ENCODE assay signal across 27 cellular contexts in genomic region chr12:19960527-19960926, GRCh38.
"Had no signal": no experiment of that assay in that cellular context is flagged by ENCODE, and none has a peak within 500 bp of the region (broad histone marks: within the 10 kb centered on the region; RNA-seq: fewer than 3 reads in every experiment).

No MANE protein-coding gene starts in this region.

- H2AFZ ChIP-seq: parathyroid adenoma had no signal

- DNase-seq: naive B cell; naive thymus-derived CD8-positive, alpha-beta T cell; nephron progenitor cell; nucleus accumbens; ovary; posterior cingulate gyrus; psoas muscle; right cardiac atrium; right lobe of liver; sigmoid colon; small intestine; stimulated activated CD4-positive, alpha-beta T cell treated with anti-CD3 and anti-CD28 coated beads, Interleukin-15, amount 100 ng/mL, for 24 hours; stimulated activated CD4-positive, alpha-beta T cell treated with anti-CD3 and anti-CD28 coated beads, Interleukin-2, amount 100 ng/mL, for 24 hours; stimulated activated CD4-positive, alpha-beta T cell treated with anti-CD3 and anti-CD28 coated beads, Interleukin-2, amount 100 ng/mL, for 48 hours; stimulated activated CD4-positive, alpha-beta T cell treated with anti-CD3 and anti-CD28 coated beads, Interleukin-4, amount 100 ng/mL, for 24 hours; stimulated activated naive B cell treated with anti-CD40 and anti-IgM and Interleukin-4, amounts not matched to agents 10 μg/mL and 1 μg/mL and 100 μg/mL, for 72 hours; stimulated activated naive CD8-positive, alpha-beta T cell treated with anti-CD3 and anti-CD28 coated beads, Interleukin-15, amount 100 ng/mL, for 72 hours; stimulated activated naive CD8-positive, alpha-beta T cell treated with anti-CD3 and anti-CD28 coated beads, Interleukin-15, Interleukin-2, amounts not matched to agents 100 U/mL and 50 U/mL, for 24 hours; substantia nigra; testis; tibial artery; transverse colon; upper lobe of left lung had no signal

- H3K27me3 ChIP-seq: neutrophil, ovary, right lobe of liver, sigmoid colon, suprapubic skin, testis, tibial artery, transverse colon, upper lobe of left lung, vagina had no signal

- H3K4me1 ChIP-seq: parathyroid adenoma, psoas muscle, suprapubic skin, testis, transverse colon, upper lobe of left lung, vagina had no signal

- H3K36me3 ChIP-seq: neutrophil, ovary, right lobe of liver, sigmoid colon, suprapubic skin, tibial artery, transverse colon, upper lobe of left lung, vagina had no signal

- H3K9me3 ChIP-seq: neutrophil, ovary, psoas muscle, right lobe of liver, sigmoid colon, suprapubic skin, testis, tibial artery, transverse colon, upper lobe of left lung, vagina had no signal

- H3K79me2 ChIP-seq: parathyroid adenoma had no signal

- H3K4me3 ChIP-seq: ovary, psoas muscle, right lobe of liver, sigmoid colon, suprapubic skin, testis, tibial artery, transverse colon, upper lobe of left lung, vagina had no signal

- H3K9ac ChIP-seq: parathyroid adenoma had no signal

- H3K27ac ChIP-seq: neutrophil, ovary, parathyroid adenoma, psoas muscle, right lobe of liver, sigmoid colon, suprapubic skin, testis, tibial artery, transverse colon, upper lobe of left lung, vagina had no signal
